8 cellular contexts compared by ENCODE assay signal in the genomic region with DNA sequence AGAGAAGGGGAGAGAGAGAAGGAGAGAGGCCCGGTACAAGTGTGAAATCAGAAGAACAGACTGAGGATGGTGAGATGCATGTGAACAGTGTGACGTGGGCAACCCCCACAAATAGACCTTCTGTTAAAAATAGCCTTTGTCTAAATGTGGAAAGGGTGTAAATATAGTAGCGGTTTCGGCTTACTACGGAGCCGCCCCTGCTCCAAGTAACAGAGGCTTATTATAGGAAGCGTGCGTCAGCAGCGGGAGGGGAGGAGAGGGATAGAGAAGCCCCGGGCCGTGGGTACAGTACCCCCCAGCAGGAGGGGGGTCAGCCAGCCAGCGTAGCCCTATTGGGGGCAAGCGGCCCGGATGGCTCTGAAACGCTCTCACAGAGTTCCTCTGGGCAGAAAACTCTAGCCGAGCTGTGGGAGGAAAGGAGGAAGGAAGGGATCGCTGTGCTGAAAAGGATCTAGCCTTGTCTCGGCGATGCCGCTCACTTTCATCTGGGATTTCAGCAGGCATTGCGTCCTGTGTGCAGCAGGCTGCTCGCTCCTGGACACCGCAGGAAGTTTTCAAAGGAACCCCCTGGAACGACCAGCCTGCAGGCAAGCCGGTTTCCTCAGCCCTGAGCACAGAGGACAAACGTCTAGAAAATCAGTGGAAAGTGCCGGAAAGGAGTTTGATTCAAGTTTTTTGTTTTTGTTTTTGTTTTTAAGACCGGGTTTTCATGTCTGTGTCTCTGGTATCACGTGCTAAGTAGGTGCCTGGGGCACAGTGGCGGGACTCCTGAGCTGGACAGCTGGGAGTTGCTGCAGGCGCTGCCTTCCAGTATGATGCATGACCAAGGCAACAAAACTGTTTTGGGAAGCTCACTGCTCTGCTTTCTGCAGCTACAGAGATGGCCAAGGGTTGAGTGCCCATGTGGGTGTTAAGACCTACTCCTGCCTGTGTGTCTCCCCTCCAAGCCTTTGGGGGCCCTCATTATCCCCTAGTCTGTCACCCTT.
DNase-seq lines count a peak whose midpoint lies in the region; ATAC-seq and TF ChIP-seq lines count a peak whose summit lies in the region.

No MANE protein-coding gene starts in this region.

- CTCF ChIA-PET in Panc1 (lab: Charles Lee), result no interaction called here

- H3K4me1 ChIP-seq in Panc1 (ENCODE audit: control insufficient read depth, insufficient read depth, low read length) (no peaks in the 10 kb centered on the region), mucosa of descending colon (ENCODE audit: low read depth) (no peaks in the 10 kb centered on the region), uterus (no peaks in the 10 kb centered on the region)

- H3K9me3 ChIP-seq in Panc1 (ENCODE audit: control insufficient read depth, insufficient read depth, low read depth, low read length) (no peaks in the 10 kb centered on the region), mucosa of descending colon (no peaks in the 10 kb centered on the region), uterus (no peaks in the 10 kb centered on the region)

- TF ChIP-seq CTCF in Panc1 (IDR thresholded peaks at IDR 0.05), result no peak
- TF ChIP-seq CTCF in mucosa of descending colon (IDR thresholded peaks at IDR 0.05), result no peak
- no peak for TF ChIP-seq CTCF in uterus (IDR thresholded peaks at IDR 0.05)

- H3K4me3 ChIP-seq in Panc1 (ENCODE audit: low read depth in 2 of 2, low read length in 2 of 2), result peak overlapping the region in 1 of 2 experiments; percentile 37; a peak in 2 of 4 replicates
- H3K4me3 ChIP-seq in mucosa of descending colon, result no peak overlapping the region
- H3K4me3 ChIP-seq in uterus, result peak overlapping the region; percentile 26 to 31

- H3K27ac ChIP-seq in Panc1 (ENCODE audit: low read length) (no peak overlapping the region), uterus (peak overlapping the region; percentile 37 to 73)

- in situ Hi-C loops in Panc1 (cut with HindIII; ENCODE audit: low pct_unique_long_range_greater_than_20kb, low sequenced_read_pairs), result no loop called here

- peak in 1 of 2 donors; percentile 27 for TF ChIP-seq POLR2A in uterus (IDR thresholded peaks at IDR 0.05)

- no TSS peak for BruUV-seq in Panc1 (replicated peaks; lab: Mats Ljungman, UMichigan)

- ATAC-seq in GM21786 (IDR thresholded peaks at IDR 0.05; ENCODE audit: unreplicated experiment) (peak; percentile 66), Panc1 (peak; percentile 30; the same call in 1 of the 2 replicates), mucosa of descending colon (peak; percentile 53)

- POLR2A ChIA-PET in Panc1 (lab: Charles Lee), result no interaction called here

- peak; percentile 79 for DNase-seq in ELF-1 (ENCODE audit: low read depth, low spot score)
- no peak for DNase-seq in Panc1 (ENCODE audit: low read depth, low spot score)
- peak; percentile 80 for DNase-seq in epidermal melanocyte (ENCODE audit: insufficient read length, low spot score)
- DNase-seq in mucosa of descending colon, result peak in 1 of 3 donors; percentile 16
- DNase-seq in uterus, result peak; percentile 29 to 49
- DNase-seq in stimulated activated naive CD4-positive, alpha-beta T cell treated with Interleukin-2 at 50 U/mL for 16 hours (lab: John Stamatoyannopoulos, UW), result no peak
- no peak for DNase-seq in SIG-M5 treated with dmso at 0.1 percent for 504 hours (lab: John Stamatoyannopoulos, UW; ENCODE audit: unreplicated experiment)

- no peaks in the 10 kb centered on the region for H3K27me3 ChIP-seq in Panc1 (ENCODE audit: control insufficient read depth, insufficient read depth, low read length)
- no peaks in the 10 kb centered on the region for H3K27me3 ChIP-seq in uterus

- H3K36me3 ChIP-seq in Panc1 (ENCODE audit: control insufficient read depth, insufficient read depth, low read length) (no peaks in the 10 kb centered on the region), mucosa of descending colon (ENCODE audit: low read depth) (no peaks in the 10 kb centered on the region), uterus (no peaks in the 10 kb centered on the region)

- intact Hi-C loops in Panc1 (cut with micrococcal nuclease; ENCODE audit: unreplicated experiment) (no loop called here), mucosa of descending colon (cut with DNase I, micrococcal nuclease) (no loop called here), uterus (cut with DNase I; ENCODE audit: low total_unique reads) (no loop called here)

Comparison
In these comparisons a context has a peak if more than half of its experiments do, and no peak if none do; other contexts are left out.
1. DNase-seq: peak in ELF-1 (single experiment), epidermal melanocyte (single experiment) and uterus (2 of 2); none in Panc1 (single experiment), stimulated activated naive CD4-positive, alpha-beta T cell treated with Interleukin-2 at 50 U/mL for 16 hours (single experiment) and SIG-M5 treated with dmso at 0.1 percent for 504 hours (single experiment).
2. Peak in every context shown above with its lines, with median percentiles within 50 percentile points of each other: ATAC-seq.